Comparison of ENCODE assay signal across 18 cellular contexts in genomic region chr4:38453253-38453881, GRCh38.
A peak's percentile ranks its signal among the peaks of the same experiment; 100 is the strongest.
DNase-seq lines count a peak whose midpoint lies in the region; ATAC-seq, FAIRE-seq and TF ChIP-seq lines count a peak whose summit lies in the region.
"Had no signal": no experiment of that assay in that cellular context is flagged by ENCODE, and none has a peak within 500 bp of the region (broad histone marks: within the 10 kb centered on the region; RNA-seq: fewer than 3 reads in every experiment).

No MANE protein-coding gene starts in this region.

- no peak overlapping the region for H3K9ac ChIP-seq in HepG2 (ENCODE audit: insufficient read depth, low read depth, low read length)
- no peak overlapping the region for H3K9ac ChIP-seq in K562 (ENCODE audit: insufficient read depth in 1 of 2, low read depth in 2 of 2, low read length in 2 of 2)

- H3K27me3 ChIP-seq in HepG2 (ENCODE audit: control insufficient read depth in 1 of 2, insufficient read depth in 2 of 2, low read length in 2 of 2): no peaks in the 10 kb centered on the region
- no peaks in the 10 kb centered on the region for H3K27me3 ChIP-seq in right lobe of liver
- no peaks in the 10 kb centered on the region for H3K27me3 ChIP-seq in K562 (ENCODE audit: control insufficient read depth in 2 of 2, insufficient read depth in 2 of 2, low read length in 2 of 2)
- H3K27me3 ChIP-seq: BE2C had no signal

- DNase-seq in HepG2 (ENCODE audit: low spot score) (no peak), right lobe of liver (no peak), GM19239 (ENCODE audit: insufficient read length, low spot score) (no peak), K562 (ENCODE audit: extremely low read depth in 1 of 4, low spot score in 3 of 4) (no peak), NCI-H524 (lab: John Stamatoyannopoulos, UW) (no peak)
- DNase-seq: BE2C; CD4-positive, alpha-beta memory T cell; COR-L47; DMS153; DMS79 treated with DMSO at 0.1 percent for 48 hours; EL; GOT3; H9 had no signal

- CTCF ChIA-PET in HepG2 (lab: Yijun Ruan, JAX; ENCODE audit: low intra/inter-chr PET ratio, low total read pairs) (no interaction called here), K562 (lab: Yijun Ruan, JAX; ENCODE audit: low intra/inter-chr PET ratio) (no interaction called here)

- no peaks in the 10 kb centered on the region; the same call in 1 of the 2 replicates for H3K9me3 ChIP-seq in HepG2 (ENCODE audit: low read length)
- H3K9me3 ChIP-seq in right lobe of liver: no peaks in the 10 kb centered on the region
- no peaks in the 10 kb centered on the region for H3K9me3 ChIP-seq in K562 (replicated peaks; ENCODE audit: control insufficient read depth, insufficient read depth, low read depth, low read length)
- H3K9me3 ChIP-seq: A549, BE2C had no signal

- WGBS in HepG2 (ENCODE audit: low lambda C conversion rate): 94% methylated on average over 3 of the region's 3 CpGs
- WGBS in right lobe of liver (ENCODE audit: insufficient coverage, low coverage, low lambda C conversion rate, missing lambda C conversion rate): 97% methylated on average over 3 of the region's 3 CpGs
- WGBS in K562 (ENCODE audit: insufficient coverage, low coverage, missing lambda C conversion rate): 23% methylated on average over 3 of the region's 3 CpGs

- H3K36me3 ChIP-seq in HepG2 (replicated peaks in 1 of 2; ENCODE audit: control insufficient read depth in 1 of 2, insufficient read depth in 2 of 2, low read length in 2 of 2): no peaks in the 10 kb centered on the region
- no peaks in the 10 kb centered on the region for H3K36me3 ChIP-seq in right lobe of liver
- H3K36me3 ChIP-seq in K562 (ENCODE audit: control insufficient read depth, insufficient read depth, low read length): no peaks in the 10 kb centered on the region
- H3K36me3 ChIP-seq: BE2C had no signal

- BruUV-seq in HepG2 (replicated peaks; lab: Mats Ljungman, UMichigan) (no TSS peak), K562 (replicated peaks; lab: Mats Ljungman, UMichigan) (no TSS peak)

- TF ChIP-seq POLR2A in HepG2 (IDR thresholded peaks at IDR 0.05; ENCODE audit: insufficient read depth in 1 of 2, low read depth in 2 of 2, low read length in 2 of 2) (no peak), right lobe of liver (IDR thresholded peaks at IDR 0.05) (no peak), K562 (conservative IDR thresholded peaks at IDR 0.05) (no peak)

- TF ChIP-seq EP300 in HepG2 (IDR thresholded peaks at IDR 0.05; ENCODE audit: low read depth in 2 of 2, low read length in 2 of 2) (no peak), HepG2 (CRISPR knock-in tag; IDR thresholded peaks at IDR 0.05; ENCODE audit: borderline replicate concordance) (no peak), K562 (IDR thresholded peaks at IDR 0.05; ENCODE audit: low read length) (no peak)

- no peaks in the 10 kb centered on the region for H3K79me2 ChIP-seq in HepG2 (ENCODE audit: insufficient read depth, low read length)
- no peaks in the 10 kb centered on the region for H3K79me2 ChIP-seq in K562 (ENCODE audit: control insufficient read depth, insufficient read depth, low read length)

- H4K20me1 ChIP-seq in HepG2 (ENCODE audit: insufficient read depth, low read length) (no peaks in the 10 kb centered on the region), K562 (replicated peaks; ENCODE audit: control insufficient read depth, insufficient read depth, low read length) (no peaks in the 10 kb centered on the region)

- H3K4me1 ChIP-seq in HepG2 (ENCODE audit: insufficient read depth, low read length): peaks cover 50% of the 10 kb centered on the region
- peaks cover 0 to 10% (median 3%) of the 10 kb centered on the region in 4 donors for H3K4me1 ChIP-seq in right lobe of liver
- no peaks in the 10 kb centered on the region for H3K4me1 ChIP-seq in K562 (replicated peaks in 1 of 2; ENCODE audit: control insufficient read depth in 2 of 2, insufficient read depth in 2 of 2, low read length in 2 of 2)
- H3K4me1 ChIP-seq: A549, BE2C had no signal

- POLR2A ChIA-PET in HepG2 (lab: Yijun Ruan, JAX) (no interaction called here), K562 (lab: Yijun Ruan, JAX) (no interaction called here)

- ATAC-seq in HepG2 (no peak), right lobe of liver (no peak), K562 (no peak), HG02642 (IDR thresholded peaks at IDR 0.05; ENCODE audit: poor library complexity, unreplicated experiment) (no peak)
- ATAC-seq: A549 had no signal

- in situ Hi-C loops in HepG2 (cut with HindIII; ENCODE audit: extremely low pct_ligation_motif_present, low pct_unique_long_range_greater_than_20kb): no loop called here
- in situ Hi-C loops in K562 (cut with MboI): no loop called here

- no peak overlapping the region for H2AFZ ChIP-seq in HepG2 (ENCODE audit: low read length)
- no peak overlapping the region for H2AFZ ChIP-seq in K562 (ENCODE audit: low read depth, low read length)

- H3K27ac ChIP-seq in HepG2 (ENCODE audit: extremely low read length, insufficient read depth, low read length) (no peak overlapping the region), right lobe of liver (no peak overlapping the region), K562 (ENCODE audit: extremely low read depth, low read depth, low read length) (no peak overlapping the region)
- H3K27ac ChIP-seq: A549, C4-2B had no signal

- no peak overlapping the region for H3K4me3 ChIP-seq in HepG2 (replicated peaks in 1 of 3; ENCODE audit: insufficient read depth in 1 of 3, low read depth in 2 of 3, low read length in 3 of 3)
- no peak overlapping the region for H3K4me3 ChIP-seq in right lobe of liver
- H3K4me3 ChIP-seq in K562: no peak overlapping the region
- H3K4me3 ChIP-seq: A549 had no signal

- no peaks in the 10 kb centered on the region for H3K9me1 ChIP-seq in K562 (ENCODE audit: control insufficient read depth, insufficient read depth, low read length)

- no peak overlapping the region for H3K4me2 ChIP-seq in HepG2 (ENCODE audit: low read depth, low read length)
- no peak overlapping the region for H3K4me2 ChIP-seq in K562 (ENCODE audit: insufficient read depth, low read length)
- H3K4me2 ChIP-seq: A549 had no signal

- FAIRE-seq in HepG2 (lab: Jason Lieb, UNC) (no peak), GM19239 (lab: Jason Lieb, UNC) (peak; percentile 49), K562 (lab: Jason Lieb, UNC) (no peak)
- FAIRE-seq: A549, D721Med, G401.6 had no signal

- TF ChIP-seq RAD21 in HepG2 (CRISPR knock-in tag; IDR thresholded peaks at IDR 0.05): no peak
- TF ChIP-seq RAD21 in K562 (CRISPR knock-in tag; conservative IDR thresholded peaks at IDR 0.05 in 1 of 2, IDR thresholded peaks at IDR 0.05 in 1 of 2): no peak

- intact Hi-C loops in HepG2 (cut with micrococcal nuclease; ENCODE audit: unreplicated experiment) (no loop called here), right lobe of liver (cut with DNase I) (no loop called here), K562 (cut with micrococcal nuclease) (no loop called here)

- TF ChIP-seq CTCF in HepG2 (CRISPR knock-in tag; IDR thresholded peaks at IDR 0.05) (no peak), right lobe of liver (IDR thresholded peaks at IDR 0.05) (no peak), K562 (IDR thresholded peaks at IDR 0.05 in 2 of 3, conservative IDR thresholded peaks at IDR 0.05 in 1 of 3; ENCODE audit: insufficient read depth in 2 of 3, low read depth in 1 of 3, low read length in 3 of 3) (no peak)

TF ChIP-seq in HepG2, 621 proteins besides CTCF, POLR2A, EP300 and RAD21:
- TF ChIP-seq HNF4A (CRISPR knock-in tag; IDR thresholded peaks at IDR 0.05) (no peak), ZNF12 (CRISPR knock-in tag; IDR thresholded peaks at IDR 0.05) (peak; percentile 96)

TF ChIP-seq in K562, 482 proteins besides CTCF, POLR2A, EP300 and RAD21:
- TF ChIP-seq ZNF12 (CRISPR knock-in tag; IDR thresholded peaks at IDR 0.05) (peak; percentile 91; the same call in 1 of the 2 replicates), NCOR1 (IDR thresholded peaks at IDR 0.05) (no peak), NR4A1 (CRISPR knock-in tag; IDR thresholded peaks at IDR 0.05) (no peak), NR4A1 (tag; IDR thresholded peaks at IDR 0.05) (no peak)
TF ChIP-seq in K562: peak in this region for 1.

Comparison
In these comparisons a context has a peak if more than half of its experiments do, and no peak if none do; other contexts are left out.
1. Of the 241 proteins assayed by ChIP-seq in both HepG2 and K562: peak only in HepG2: none; only in K562: none; in both: ZNF12; in neither: 240.